ENCODE assay signal across 19 cellular contexts in the genomic region with DNA sequence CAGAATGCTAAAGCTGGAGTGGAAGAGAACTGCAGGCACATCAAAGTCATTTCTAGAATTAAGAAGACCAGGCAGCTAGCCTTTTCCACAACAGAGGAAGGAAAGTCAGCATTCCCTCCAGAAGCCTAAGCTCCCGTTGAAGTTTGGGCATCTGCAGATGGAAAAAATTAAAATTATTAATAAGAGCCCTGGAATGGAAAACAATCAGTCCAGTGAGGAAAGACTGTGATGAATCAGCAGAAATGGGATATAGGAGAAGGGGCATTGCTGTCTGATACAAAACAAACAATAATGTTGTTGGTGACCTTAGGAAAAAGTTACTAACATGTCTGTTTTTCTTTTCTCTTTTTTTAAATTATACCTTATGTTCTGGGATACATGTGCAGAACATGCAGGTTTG.
DNase-seq lines count a peak whose midpoint lies in the region; ATAC-seq, FAIRE-seq and TF ChIP-seq lines count a peak whose summit lies in the region.
"Had no signal": no experiment of that assay in that cellular context is flagged by ENCODE, and none has a peak within 500 bp of the region (broad histone marks: within the 10 kb centered on the region; RNA-seq: fewer than 3 reads in every experiment).

No MANE protein-coding gene starts in this region.

- TF ChIP-seq EP300 in A549 (IDR thresholded peaks at IDR 0.05) = no peak

- WGBS in A549 (ENCODE audit: missing lambda C conversion rate) = 0% methylated on average over 1 of the region's 1 CpG

- ATAC-seq in A549 = no peak
- no peak for ATAC-seq in HG03439 (IDR thresholded peaks at IDR 0.05; ENCODE audit: unreplicated experiment)

- DNase-seq in A549 (ENCODE audit: low read depth in 1 of 2, low spot score in 1 of 2) = no peak
- peak; percentile 49 for DNase-seq in GM03348 (ENCODE audit: low spot score)
- peak; percentile 17 to 31 for DNase-seq in cardiac fibroblast (ENCODE audit: low read depth in 2 of 2)
- DNase-seq in fibroblast of villous mesenchyme (ENCODE audit: low read depth) = peak; percentile 47
- no peak for DNase-seq in stimulated activated CD4-positive, alpha-beta T cell treated with anti-CD3 and anti-CD28 coated beads, Interleukin-2, amount 100 ng/mL, for 48 hours
- DNase-seq in activated CD4-positive, CD25-positive, alpha-beta regulatory T cell (lab: John Stamatoyannopoulos, UW) = no peak
- DNase-seq in MV-4-11 (lab: John Stamatoyannopoulos, UW) = no peak
- DNase-seq: 8988T; CD4-positive, CD25-positive, alpha-beta regulatory T cell; DMS53; HCEC 1CT; KBM-7; NCI-H1048; NCI-H1436 treated with DMSO at 0.1 percent for 48 hours; NCI-H2029 treated with DMSO at 0.1 percent for 48 hours; NCI-H2171 treated with DMSO at 0.1 percent for 48 hours; NCI-H774 had no signal

- CTCF ChIA-PET in A549 (lab: Yijun Ruan, JAX) = interaction anchor here (0.6 kb wide), 1 partner anchor 221 kb away, joined by 3 read pairs; no protein-coding TSS in a partner anchor

- TF ChIP-seq CTCF in A549 (IDR thresholded peaks at IDR 0.05) (no peak), cardiac fibroblast (IDR thresholded peaks at IDR 0.05; ENCODE audit: low read depth, low read length) (no peak), fibroblast of villous mesenchyme (IDR thresholded peaks at IDR 0.05; ENCODE audit: insufficient read depth, low read depth, low read length) (no peak)

- H3K4me3 ChIP-seq in A549 = no peak overlapping the region
- H3K4me3 ChIP-seq in cardiac fibroblast (replicated peaks in 1 of 2; ENCODE audit: low read depth in 2 of 2, low read length in 2 of 2) = no peak overlapping the region
- no peak overlapping the region for H3K4me3 ChIP-seq in fibroblast of villous mesenchyme (ENCODE audit: low read depth, low read length)
- H3K4me3 ChIP-seq: SJSA1 had no signal

- no peak overlapping the region for H3K27ac ChIP-seq in A549
- H3K27ac ChIP-seq: SJSA1 had no signal

- no peak overlapping the region for H3K4me2 ChIP-seq in A549

- TF ChIP-seq POLR2A in A549 (IDR thresholded peaks at IDR 0.05; ENCODE audit: low read length) = no peak

- POLR2A ChIA-PET in A549 (lab: Yijun Ruan, JAX) = no interaction called here

- no peak for FAIRE-seq in A549 (lab: Jason Lieb, UNC)

- TF ChIP-seq RAD21 in A549 (conservative IDR thresholded peaks at IDR 0.05 in 1 of 2, IDR thresholded peaks at IDR 0.05 in 1 of 2) = no peak

- peaks cover 27% of the 10 kb centered on the region for H3K4me1 ChIP-seq in A549

- H3K9me3 ChIP-seq in A549 = no peaks in the 10 kb centered on the region
- H3K9me3 ChIP-seq: SJSA1 had no signal

TF ChIP-seq in A549, 52 proteins besides CTCF, POLR2A, EP300 and RAD21:
- TF ChIP-seq NFE2L2 (conservative IDR thresholded peaks at IDR 0.05; ENCODE audit: low read length) (no peak), RCOR1 (IDR thresholded peaks at IDR 0.05; ENCODE audit: low read depth, low read length) (no peak), PHF8 (IDR thresholded peaks at IDR 0.05; ENCODE audit: borderline replicate concordance, low read depth) (no peak), GATA3 (IDR thresholded peaks at IDR 0.05; ENCODE audit: borderline replicate concordance) (no peak), HES2 (IDR thresholded peaks at IDR 0.05) (no peak), RFX5 (IDR thresholded peaks at IDR 0.05) (no peak), MAFK (IDR thresholded peaks at IDR 0.05; ENCODE audit: partially characterized antibody) (peak; percentile 31)

Comparison
In these comparisons a context has a peak if more than half of its experiments do, and no peak if none do; other contexts are left out.
1. DNase-seq: peak in GM03348 (single experiment), cardiac fibroblast (2 of 2) and fibroblast of villous mesenchyme (single experiment); none in A549 (0 of 2), stimulated activated CD4-positive, alpha-beta T cell treated with anti-CD3 and anti-CD28 coated beads, Interleukin-2, amount 100 ng/mL, for 48 hours (0 of 2), activated CD4-positive, CD25-positive, alpha-beta regulatory T cell (0 of 4) and MV-4-11 (single experiment).